In genomic region chr11:46617451-46618314, GRCh38 we compare ENCODE assay signal across 1 cellular context.
TF ChIP-seq lines count a peak whose summit lies in the region.

Gene ATG13 (plus strand): TSS chr11:46617553. CDS start chr11:46644292, 26,739 bp downstream.

TF ChIP-seq in HepG2, 621 proteins besides CTCF, POLR2A, EP300 and RAD21 (continued from another document):
- TF ChIP-seq ZBTB10 (CRISPR knock-in tag; IDR thresholded peaks at IDR 0.05; ENCODE audit: borderline replicate concordance) (no peak), ZNF263 (CRISPR knock-in tag; IDR thresholded peaks at IDR 0.05) (0 out of 2 replicates have a peak, but pooled peaks have one; percentile 10), AGO1 (IDR thresholded peaks at IDR 0.05; ENCODE audit: low read depth, low read length, poor library complexity, severe bottlenecking) (no peak), FOXA3 (CRISPR knock-in tag; IDR thresholded peaks at IDR 0.05) (no peak), EEA1 (CRISPR knock-in tag; IDR thresholded peaks at IDR 0.05; ENCODE audit: borderline replicate concordance) (no peak), ZNF891 (CRISPR knock-in tag; IDR thresholded peaks at IDR 0.05) (0 out of 2 replicates have a peak, but pooled peaks have one; percentile 36)
- TF ChIP-seq, protein P1, sequence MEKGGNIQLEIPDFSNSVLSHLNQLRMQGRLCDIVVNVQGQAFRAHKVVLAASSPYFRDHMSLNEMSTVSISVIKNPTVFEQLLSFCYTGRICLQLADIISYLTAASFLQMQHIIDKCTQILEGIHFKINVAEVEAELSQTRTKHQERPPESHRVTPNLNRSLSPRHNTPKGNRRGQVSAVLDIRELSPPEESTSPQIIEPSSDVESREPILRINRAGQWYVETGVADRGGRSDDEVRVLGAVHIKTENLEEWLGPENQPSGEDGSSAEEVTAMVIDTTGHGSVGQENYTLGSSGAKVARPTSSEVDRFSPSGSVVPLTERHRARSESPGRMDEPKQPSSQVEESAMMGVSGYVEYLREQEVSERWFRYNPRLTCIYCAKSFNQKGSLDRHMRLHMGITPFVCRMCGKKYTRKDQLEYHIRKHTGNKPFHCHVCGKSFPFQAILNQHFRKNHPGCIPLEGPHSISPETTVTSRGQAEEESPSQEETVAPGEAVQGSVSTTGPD (CRISPR knock-in tag; IDR thresholded peaks at IDR 0.05): no peak
